35 cellular contexts compared by ENCODE assay signal in the genomic region with DNA sequence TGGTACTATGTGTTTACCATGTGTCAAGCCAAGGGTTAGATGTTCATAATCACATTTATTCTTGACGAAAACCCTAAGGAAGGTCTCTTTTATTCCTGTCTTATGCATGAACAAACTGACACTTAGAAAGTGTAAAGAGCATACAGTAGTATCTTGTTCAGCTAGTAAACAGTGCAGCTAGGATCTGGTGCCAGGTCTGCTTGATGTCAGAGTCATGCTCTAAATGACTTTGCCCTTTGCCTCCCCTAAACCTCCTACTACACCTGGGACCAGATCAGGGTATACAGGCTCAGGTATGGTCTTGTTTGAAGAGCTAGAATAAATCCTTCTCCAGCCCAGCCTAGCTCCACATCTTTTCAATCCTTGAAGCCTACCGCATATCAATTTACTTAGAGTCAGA.
"Had no signal": no experiment of that assay in that cellular context is flagged by ENCODE, and none has a peak within 500 bp of the region (broad histone marks: within the 10 kb centered on the region; RNA-seq: fewer than 3 reads in every experiment).

No MANE protein-coding gene starts in this region.

- H3K36me3 ChIP-seq: adrenal gland, brain microvascular endothelial cell, breast epithelium, cardiac muscle cell had no signal

- H3K4me3 ChIP-seq: adrenal gland, ascending aorta, body of pancreas, breast epithelium, cardiac muscle cell had no signal

- ATAC-seq: activated naive CD4-positive, alpha-beta T cell treated with anti-CD3 and anti-CD28 coated beads, Interleukin-2, amount 50 U/mL, for 72 hours; activated naive CD8-positive, alpha-beta T cell treated with anti-CD3 and anti-CD28 coated beads, Interleukin-2, amount 50 U/mL, for 24 hours; activated T-cell treated with anti-CD3 and anti-CD28 coated beads, Interleukin-2, amount 50 U/mL, for 4 hours; activated T-cell treated with anti-CD3 and anti-CD28 coated beads, Interleukin-2, amount 50 U/mL, for 72 hours; activated T-helper 17 cell treated with anti-CD3 and anti-CD28 coated beads, Interleukin-2, amount 50 U/mL, for 72 hours; body of pancreas had no signal

- FAIRE-seq: astrocyte, bronchial epithelial cell had no signal

- H3K27ac ChIP-seq: adrenal gland, ascending aorta, body of pancreas, brain microvascular endothelial cell, breast epithelium, cardiac muscle cell had no signal

- DNase-seq: activated effector memory CD4-positive, alpha-beta T cell treated with anti-CD3 and anti-CD28 coated beads, Interleukin-2, amount 50 U/mL, for 16 hours; activated effector memory CD4-positive, alpha-beta T cell treated with Interleukin-2 at 50 U/mL for 16 hours; activated gamma-delta T cell; activated gamma-delta T cell treated with Interleukin-2 at 50 U/mL for 16 hours; activated naive CD4-positive, alpha-beta T cell; activated naive CD4-positive, alpha-beta T cell treated with anti-CD3 and anti-CD28 coated beads for 36 hours; activated naive CD4-positive, alpha-beta T cell treated with anti-CD3 and anti-CD28 coated beads, Interleukin-2, amount 10 ng/mL, durations not matched to agents 7 days and 5 days; activated naive CD4-positive, alpha-beta T cell treated with anti-CD3 and anti-CD28 coated beads, Interleukin-2, amount 50 U/mL, for 16 hours; activated naive CD4-positive, alpha-beta T cell treated with Interleukin-2 at 50 U/mL for 16 hours; activated naive CD8-positive, alpha-beta T cell treated with anti-CD3 and anti-CD28 coated beads for 36 hours; activated naive CD8-positive, alpha-beta T cell treated with anti-CD3 and anti-CD28 coated beads, Interleukin-2, amount 10 ng/mL, durations not matched to agents 7 days and 5 days; activated naive CD8-positive, alpha-beta T cell treated with anti-CD3 and anti-CD28 coated beads, Interleukin-2, amount 50 U/mL, for 24 hours; activated T-cell treated with anti-CD3 and anti-CD28 coated beads for 4 hours; activated T-cell treated with anti-CD3 and anti-CD28 coated beads, Interleukin-2, amount 50 U/mL, for 1 hour; activated T-cell treated with anti-CD3 and anti-CD28 coated beads, Interleukin-2, amount 50 U/mL, for 24 hours; activated T-cell treated with anti-CD3 and anti-CD28 coated beads, Interleukin-2, amount 50 U/mL, for 4 hours; activated T-cell treated with anti-CD3 and anti-CD28 coated beads, Interleukin-2, amount 50 U/mL, for 48 hours; activated T-cell treated with anti-CD3 and anti-CD28 coated beads, Interleukin-2, amount 50 U/mL, for 72 hours; adrenal gland; amniotic stem cell; amygdala; anterior cingulate cortex; aorta; body of pancreas; brain microvascular endothelial cell; caudate nucleus; central memory CD4-positive, alpha-beta T cell; cerebellar nuclear complex had no signal

- H3K9me3 ChIP-seq: adrenal gland, ascending aorta, body of pancreas, breast epithelium had no signal

- H3K27me3 ChIP-seq: adrenal gland, ascending aorta, body of pancreas, brain microvascular endothelial cell, breast epithelium had no signal

- H3K4me1 ChIP-seq: adrenal gland, ascending aorta had no signal
